Comparison of ENCODE assay signal across 16 cellular contexts in genomic region chr10:31618541-31619291, GRCh38.
DNase-seq lines count a peak whose midpoint lies in the region; ATAC-seq, FAIRE-seq and TF ChIP-seq lines count a peak whose summit lies in the region.
"Had no signal": no experiment of that assay in that cellular context is flagged by ENCODE, and none has a peak within 500 bp of the region (broad histone marks: within the 10 kb centered on the region; RNA-seq: fewer than 3 reads in every experiment).

No MANE protein-coding gene starts in this region.

- no peak overlapping the region for H3K4ac ChIP-seq in H1 (replicated peaks; ENCODE audit: insufficient read length, low read depth, low read length)

- H3K9me3 ChIP-seq in H1 (ENCODE audit: insufficient read depth in 2 of 2, low read depth in 1 of 2, low read length in 1 of 2) (no peaks in the 10 kb centered on the region), lung (ENCODE audit: control insufficient read depth in 2 of 2, insufficient read depth in 1 of 2, low read length in 1 of 2) (no peaks in the 10 kb centered on the region), testis (no peaks in the 10 kb centered on the region)

- ATAC-seq in lung (ENCODE audit: insufficient read depth, low FRiP score) (peak; percentile 22), HG02678 (IDR thresholded peaks at IDR 0.05; ENCODE audit: unreplicated experiment) (no peak)

- H3K27me3 ChIP-seq in H7 (ENCODE audit: control insufficient read depth, insufficient read depth, low read length) (no peaks in the 10 kb centered on the region), H1 (replicated peaks in 1 of 4; ENCODE audit: control insufficient read depth in 3 of 4, extremely low read depth in 1 of 4, insufficient read depth in 3 of 4, low read length in 3 of 4) (no peaks in the 10 kb centered on the region), lung (ENCODE audit: control insufficient read depth, insufficient read depth) (no peaks in the 10 kb centered on the region), testis (no peaks in the 10 kb centered on the region)

- TF ChIP-seq EP300 in H1 (IDR thresholded peaks at IDR 0.05; ENCODE audit: borderline replicate concordance in 1 of 2, low read depth in 2 of 2, low read length in 2 of 2): no peak

- H3K14ac ChIP-seq in H1 (ENCODE audit: insufficient read length): no peak overlapping the region

- FAIRE-seq in H1 (lab: Jason Lieb, UNC): no peak
- FAIRE-seq in HTR-8/SVneo (lab: Jason Lieb, UNC): no peak

- no peak overlapping the region for H2BK5ac ChIP-seq in H1 (ENCODE audit: low read depth, low read length)

- TF ChIP-seq CTCF in H1 (IDR thresholded peaks at IDR 0.05; ENCODE audit: control extremely low read depth in 1 of 3, insufficient read depth in 1 of 3, low read depth in 1 of 3, low read length in 3 of 3) (no peak), lung (IDR thresholded peaks at IDR 0.05; ENCODE audit: control extremely low read depth, extremely low read depth) (no peak), testis (IDR thresholded peaks at IDR 0.05) (no peak)

- H3K79me2 ChIP-seq in H1 (ENCODE audit: control insufficient read depth in 1 of 2, insufficient read depth in 2 of 2, low read length in 2 of 2): no peaks in the 10 kb centered on the region

- H3K56ac ChIP-seq in H1 (replicated peaks; ENCODE audit: insufficient read length, low read depth, low read length): no peak overlapping the region

- H4K5ac ChIP-seq in H1 (ENCODE audit: insufficient read length, low read depth, low read length): no peak overlapping the region

- no peaks in the 10 kb centered on the region for H3K79me1 ChIP-seq in H1 (ENCODE audit: low read depth, low read length)

- WGBS in H1 (ENCODE audit: extremely low coverage in 1 of 2, insufficient coverage in 1 of 2, insufficient read length in 1 of 2, insufficient replicate concordance in 2 of 2, low coverage in 1 of 2, low lambda C conversion rate in 2 of 2, missing lambda C conversion rate in 1 of 2), 2 experiments: 90% methylated on average over 17 of the region's 17 CpGs; no CpG with 5 or more reads in 1 of the 2 experiments
- 76 to 92% methylated on average over 17 of the region's 17 CpGs for WGBS in lung, 2 donors
- WGBS in testis, 2 donors: 52 to 54% methylated on average over 9 to 17 of the region's 17 CpGs

- no peak overlapping the region; the same call in 1 of the 2 replicates for H3K18ac ChIP-seq in H1 (ENCODE audit: extremely low read depth, low read length)

- H2AFZ ChIP-seq in H1 (ENCODE audit: low read length): 0 out of 2 replicates have a peak overlapping the region, but pooled peaks have one; percentile 48

- H4K91ac ChIP-seq in H1 (replicated peaks; ENCODE audit: insufficient read length, low read length): no peak overlapping the region

- no peak overlapping the region for H3K27ac ChIP-seq in H1 (ENCODE audit: low read depth, low read length)
- no peak overlapping the region for H3K27ac ChIP-seq in lung (ENCODE audit: low read depth in 1 of 2, low read length in 1 of 2)
- H3K27ac ChIP-seq in testis: no peak overlapping the region

- no peaks in the 10 kb centered on the region for H3K36me3 ChIP-seq in H7 (replicated peaks; ENCODE audit: control insufficient read depth, insufficient read depth, low read length)
- no peaks in the 10 kb centered on the region for H3K36me3 ChIP-seq in H1 (ENCODE audit: control insufficient read depth in 2 of 4, insufficient read depth in 4 of 4, low read length in 3 of 4)
- H3K36me3 ChIP-seq in lung (ENCODE audit: control insufficient read depth in 2 of 2, insufficient read depth in 2 of 2, low read length in 2 of 2): no peaks in the 10 kb centered on the region
- H3K36me3 ChIP-seq in testis (ENCODE audit: low read depth, missing control alignments): no peaks in the 10 kb centered on the region

- H4K8ac ChIP-seq in H1 (ENCODE audit: extremely low read depth, insufficient read depth, low read length): peak overlapping the region; percentile 9

- no peak overlapping the region for H3K4me2 ChIP-seq in H1 (ENCODE audit: insufficient read depth in 1 of 2, low read depth in 2 of 2, low read length in 2 of 2)
- H3K4me2 ChIP-seq: smooth muscle cell had no signal

- no peaks in the 10 kb centered on the region for H4K20me1 ChIP-seq in H1 (replicated peaks in 1 of 2; ENCODE audit: control insufficient read depth in 1 of 2, insufficient read depth in 2 of 2, low read length in 2 of 2)

- H3K23ac ChIP-seq in H1 (ENCODE audit: insufficient read length): no peak overlapping the region

- intact Hi-C loops in testis (cut with DNase I; ENCODE audit: low total_unique reads): no loop called here

- no peak for TF ChIP-seq POLR2A in H1 (IDR thresholded peaks at IDR 0.05; ENCODE audit: control extremely low read depth in 1 of 2, low read depth in 2 of 2, low read length in 2 of 2)
- no peak for TF ChIP-seq POLR2A in testis (IDR thresholded peaks at IDR 0.05)

- 0 out of 2 replicates have a peak overlapping the region, but pooled peaks have one; percentile 19 for H2BK12ac ChIP-seq in H1 (ENCODE audit: low read depth, low read length)

- H3K9ac ChIP-seq in H1 (replicated peaks in 1 of 4; ENCODE audit: extremely low read depth in 1 of 4, low read depth in 3 of 4, low read length in 3 of 4): no peak overlapping the region

- peaks cover 0 to 2% (median under 1%) of the 10 kb centered on the region in 4 experiments; a peak in 4 of 7 replicates for H3K4me1 ChIP-seq in H1 (replicated peaks in 1 of 4; ENCODE audit: control insufficient read depth in 3 of 4, insufficient read depth in 4 of 4, low read length in 3 of 4)
- peaks cover 0 to 12% of the 10 kb centered on the region in 2 donors for H3K4me1 ChIP-seq in lung (ENCODE audit: control insufficient read depth in 2 of 2, insufficient read depth in 2 of 2, low read length in 2 of 2)
- H3K4me1 ChIP-seq in testis: peaks cover 27% of the 10 kb centered on the region

- CTCF ChIA-PET in H1 (lab: Charles Lee; ENCODE audit: partially characterized antibody): interaction anchor here (1.2 to 5.5 kb wide), 4 partner anchors 13 to 152 kb away, joined by 3 to 39 read pairs (median 6); no protein-coding TSS in a partner anchor

- no peaks in the 10 kb centered on the region for H3K23me2 ChIP-seq in H1 (ENCODE audit: low read depth, low read length)

- H2BK120ac ChIP-seq in H1 (replicated peaks; ENCODE audit: low read depth, low read length): no peak overlapping the region

- H2BK15ac ChIP-seq in H1 (ENCODE audit: low read length): no peak overlapping the region

- no peak overlapping the region for H2AK5ac ChIP-seq in H1 (ENCODE audit: low read depth, low read length)

- peak overlapping the region; percentile 32; the same call in 1 of the 2 replicates for H2BK20ac ChIP-seq in H1 (ENCODE audit: low read length)

- TF ChIP-seq RAD21 in H1 (IDR thresholded peaks at IDR 0.05 in 1 of 2, conservative IDR thresholded peaks at IDR 0.05 in 1 of 2; ENCODE audit: low read depth in 2 of 2, low read length in 2 of 2): no peak

- peak; percentile 29 for DNase-seq in H7
- no peak for DNase-seq in H1 (ENCODE audit: low read depth in 1 of 2, low spot score in 2 of 2)
- no peak for DNase-seq in lung (ENCODE audit: low spot score)
- peak; percentile 43 for DNase-seq in testis
- DNase-seq in ureter (ENCODE audit: low spot score): no peak
- DNase-seq in NCI-H446 treated with DMSO at 0.1 percent for 48 hours (lab: John Stamatoyannopoulos, UW): no peak
- no peak for DNase-seq in HTR-8/SVneo (ENCODE audit: insufficient read length, low spot score)
- DNase-seq: activated CD4-positive, alpha-beta T cell treated with anti-CD3 and anti-CD28 coated beads, Interleukin-2, amount 50 U/mL, for 1 hour; activated naive CD4-positive, alpha-beta T cell; HFFc6; hypothalamus; KBM-7; NCI-H2029 treated with DMSO at 0.1 percent for 48 hours; T-helper 1 cell had no signal

- H3K4me3 ChIP-seq in H7 (ENCODE audit: insufficient read depth, low read depth, low read length): no peak overlapping the region
- no peak overlapping the region for H3K4me3 ChIP-seq in H1 (ENCODE audit: extremely low read depth in 1 of 4, insufficient read depth in 2 of 4, low read depth in 3 of 4, low read length in 4 of 4)
- H3K4me3 ChIP-seq in lung: no peak overlapping the region
- no peak overlapping the region for H3K4me3 ChIP-seq in testis
- H3K4me3 ChIP-seq: smooth muscle cell had no signal

- POLR2A ChIA-PET in H1 (lab: Charles Lee; ENCODE audit: partially characterized antibody): no interaction called here

TF ChIP-seq in H1, 55 proteins besides CTCF, POLR2A, EP300 and RAD21:
- TF ChIP-seq RFX5 (IDR thresholded peaks at IDR 0.05; ENCODE audit: borderline replicate concordance, low read depth, low read length): no peak
- TF ChIP-seq TEAD4 (IDR thresholded peaks at IDR 0.05; ENCODE audit: low read depth, low read length): no peak
- TF ChIP-seq SIN3A (conservative IDR thresholded peaks at IDR 0.05 in 1 of 2, IDR thresholded peaks at IDR 0.05 in 1 of 2; ENCODE audit: low read depth in 1 of 2, low read length in 2 of 2): no peak
- no peak for TF ChIP-seq SP1 (IDR thresholded peaks at IDR 0.05; ENCODE audit: low read depth, low read length)
- TF ChIP-seq TAF1 (IDR thresholded peaks at IDR 0.05; ENCODE audit: low read depth, low read length): no peak
- TF ChIP-seq, protein P1, sequence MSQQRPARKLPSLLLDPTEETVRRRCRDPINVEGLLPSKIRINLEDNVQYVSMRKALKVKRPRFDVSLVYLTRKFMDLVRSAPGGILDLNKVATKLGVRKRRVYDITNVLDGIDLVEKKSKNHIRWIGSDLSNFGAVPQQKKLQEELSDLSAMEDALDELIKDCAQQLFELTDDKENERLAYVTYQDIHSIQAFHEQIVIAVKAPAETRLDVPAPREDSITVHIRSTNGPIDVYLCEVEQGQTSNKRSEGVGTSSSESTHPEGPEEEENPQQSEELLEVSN (IDR thresholded peaks at IDR 0.05): no peak

Comparison
In these comparisons a context has a peak if more than half of its experiments do, and no peak if none do; other contexts are left out.
1. DNase-seq: peak in H7 (single experiment) and testis (single experiment); none in H1 (0 of 2), lung (single experiment), ureter (single experiment), NCI-H446 treated with DMSO at 0.1 percent for 48 hours (single experiment) and HTR-8/SVneo (single experiment).